Comparison of ENCODE assay signal across 19 cellular contexts in genomic region chr21:38123626-38124025, GRCh38.
"Had no signal": no experiment of that assay in that cellular context is flagged by ENCODE, and none has a peak within 500 bp of the region (broad histone marks: within the 10 kb centered on the region; RNA-seq: fewer than 3 reads in every experiment).

No MANE protein-coding gene starts in this region.

- DNase-seq: activated CD4-positive, alpha-beta T cell treated with anti-CD3 and anti-CD28 coated beads, Interleukin-2, amount 50 U/mL, for 48 hours; activated CD4-positive, CD25-positive, alpha-beta regulatory T cell treated with anti-CD3 and anti-CD28 coated beads, Interleukin-2, amount 50 U/mL, for 72 hours; activated CD8-positive, alpha-beta memory T cell treated with anti-CD3 and anti-CD28 coated beads, Interleukin-2, amount 10 ng/mL, durations not matched to agents 7 days and 5 days; activated gamma-delta T cell treated with Interleukin-2 at 50 U/mL for 16 hours; activated naive CD8-positive, alpha-beta T cell treated with anti-CD3 and anti-CD28 coated beads, Interleukin-2, amount 10 ng/mL, durations not matched to agents 7 days and 5 days; activated T-cell treated with anti-CD3 and anti-CD28 coated beads, Interleukin-2, amount 50 U/mL, for 48 hours; foreskin keratinocyte; head of caudate nucleus; left ventricle myocardium superior; mesenchymal stem cell; stimulated activated CD4-positive, alpha-beta T cell treated with anti-CD3 and anti-CD28 coated beads, Interleukin-4, amount 100 ng/mL, for 1 hour; stimulated activated CD8-positive, alpha-beta memory T cell treated with anti-CD3 and anti-CD28 coated beads, Interleukin-4, amount 100 ng/mL, for 48 hours; stimulated activated naive CD8-positive, alpha-beta T cell treated with anti-CD3 and anti-CD28 coated beads, Interleukin-15, amount 100 ng/mL, for 72 hours; testis; upper lobe of right lung had no signal

- H3K4me1 ChIP-seq: foreskin keratinocyte, testis, upper lobe of right lung had no signal

- FAIRE-seq: astrocyte, colon, endothelial cell of umbilical vein, keratinocyte had no signal

- H3K9me3 ChIP-seq: testis, upper lobe of right lung had no signal

- H3K36me3 ChIP-seq: upper lobe of right lung had no signal

- H3K27me3 ChIP-seq: testis had no signal

- H3K4me3 ChIP-seq: testis, upper lobe of right lung had no signal
